ENCODE assay signal across 17 cellular contexts in the genomic region with DNA sequence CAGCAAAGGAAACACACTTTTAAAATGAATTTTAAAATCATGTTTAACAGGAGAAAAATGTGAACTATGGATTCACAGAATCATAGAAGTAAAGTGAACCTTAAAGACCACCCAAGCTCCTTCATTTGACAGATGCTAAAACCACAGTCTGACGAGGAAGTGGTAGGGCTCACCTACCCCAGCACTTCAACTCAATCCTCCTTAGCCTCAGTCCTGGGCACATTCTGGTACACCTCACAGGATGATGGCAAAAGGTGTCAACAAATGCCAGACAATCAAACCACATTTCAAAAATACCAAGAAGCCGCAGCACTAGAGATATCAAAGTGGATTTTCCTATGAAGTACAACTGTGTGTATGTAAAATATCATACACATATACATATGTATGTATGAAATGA. TPM values are rescaled to one million over a fixed set of nuclear protein-coding genes. Genes with fewer than 3 reads are reported as not detected.
DNase-seq lines count a peak whose midpoint lies in the region; ATAC-seq and TF ChIP-seq lines count a peak whose summit lies in the region.
"Had no signal": no experiment of that assay in that cellular context is flagged by ENCODE, and none has a peak within 500 bp of the region (broad histone marks: within the 10 kb centered on the region; RNA-seq: fewer than 3 reads in every experiment).

No MANE protein-coding gene starts in this region.

- peak overlapping the region; percentile 73 for H3K27ac Mint-ChIP-seq in activated CD8-positive, alpha-beta memory T cell treated with anti-CD3 and anti-CD28 coated beads, Interleukin-2, amount 10 ng/mL, durations not matched to agents 7 days and 5 days
- H3K27ac Mint-ChIP-seq in T-helper 2 cell treated with Interferon-gamma antibody and Interleukin-4, amounts not matched to agents 5 μg/mL and 100 μg/mL, for 36 hours, result peak overlapping the region; percentile 64
- peak overlapping the region; percentile 0 for H3K27ac Mint-ChIP-seq in endodermal cell
- H3K27ac Mint-ChIP-seq in type B pancreatic cell, result no peak overlapping the region

- H3K9ac ChIP-seq in endodermal cell (ENCODE audit: extremely low read depth, low read length, poor library complexity, severe bottlenecking), result no peak overlapping the region

- H3K4me1 Mint-ChIP-seq in activated CD8-positive, alpha-beta memory T cell treated with anti-CD3 and anti-CD28 coated beads, Interleukin-2, amount 10 ng/mL, durations not matched to agents 7 days and 5 days, result peaks cover 36% of the 10 kb centered on the region
- H3K4me1 Mint-ChIP-seq in T-helper 2 cell treated with Interferon-gamma antibody and Interleukin-4, amounts not matched to agents 5 μg/mL and 100 μg/mL, for 36 hours (ENCODE audit: low read depth), result peaks cover 19% of the 10 kb centered on the region
- H3K4me1 Mint-ChIP-seq in endodermal cell, result peaks cover 43% of the 10 kb centered on the region
- peaks cover 43% of the 10 kb centered on the region for H3K4me1 Mint-ChIP-seq in type B pancreatic cell (ENCODE audit: unreplicated experiment)

- H3K36me3 Mint-ChIP-seq in activated CD8-positive, alpha-beta memory T cell treated with anti-CD3 and anti-CD28 coated beads, Interleukin-2, amount 10 ng/mL, durations not matched to agents 7 days and 5 days, result peaks cover 25% of the 10 kb centered on the region
- H3K36me3 Mint-ChIP-seq in T-helper 2 cell treated with Interferon-gamma antibody and Interleukin-4, amounts not matched to agents 5 μg/mL and 100 μg/mL, for 36 hours (ENCODE audit: low read depth), result peaks cover 38% of the 10 kb centered on the region
- H3K36me3 Mint-ChIP-seq in endodermal cell (ENCODE audit: low read depth), result peaks cover 23% of the 10 kb centered on the region
- peaks cover 16% of the 10 kb centered on the region for H3K36me3 Mint-ChIP-seq in type B pancreatic cell

- H3K9me3 ChIP-seq in endodermal cell (ENCODE audit: control insufficient read depth, low read length), result no peaks in the 10 kb centered on the region
- H3K9me3 ChIP-seq: spleen had no signal

- peak; percentile 78 for ATAC-seq in activated CD8-positive, alpha-beta memory T cell treated with anti-CD3 and anti-CD28 coated beads, Interleukin-2, amount 10 ng/mL, durations not matched to agents 7 days and 5 days
- peak; percentile 67 for ATAC-seq in stimulated activated naive CD8-positive, alpha-beta T cell treated with anti-CD3 and anti-CD28 coated beads, Interleukin-15, Interleukin-2, amounts not matched to agents 100 U/mL and 50 U/mL, for 24 hours
- ATAC-seq: left colon had no signal

- peak overlapping the region; percentile 87 for H3K27ac ChIP-seq in endodermal cell (ENCODE audit: low read depth, low read length)
- H3K27ac ChIP-seq: spleen had no signal

- WGBS in endodermal cell (ENCODE audit: insufficient coverage in 1 of 2, insufficient read length in 1 of 2), 2 experiments, result 76 to 100% methylated on average over 1 of the region's 2 CpGs

- H3K27me3 Mint-ChIP-seq in activated CD8-positive, alpha-beta memory T cell treated with anti-CD3 and anti-CD28 coated beads, Interleukin-2, amount 10 ng/mL, durations not matched to agents 7 days and 5 days, result no peaks in the 10 kb centered on the region
- H3K27me3 Mint-ChIP-seq in T-helper 2 cell treated with Interferon-gamma antibody and Interleukin-4, amounts not matched to agents 5 μg/mL and 100 μg/mL, for 36 hours (ENCODE audit: low read depth), result no peaks in the 10 kb centered on the region
- H3K27me3 Mint-ChIP-seq in endodermal cell (ENCODE audit: insufficient read depth) (no peaks in the 10 kb centered on the region), type B pancreatic cell (no peaks in the 10 kb centered on the region)
- H3K27me3 Mint-ChIP-seq: CD4-positive, alpha-beta memory T cell had no signal

- H3K9me3 Mint-ChIP-seq in activated CD8-positive, alpha-beta memory T cell treated with anti-CD3 and anti-CD28 coated beads, Interleukin-2, amount 10 ng/mL, durations not matched to agents 7 days and 5 days (ENCODE audit: low read depth), result no peaks in the 10 kb centered on the region
- no peaks in the 10 kb centered on the region for H3K9me3 Mint-ChIP-seq in T-helper 2 cell treated with Interferon-gamma antibody and Interleukin-4, amounts not matched to agents 5 μg/mL and 100 μg/mL, for 36 hours
- peaks cover 6% of the 10 kb centered on the region for H3K9me3 Mint-ChIP-seq in endodermal cell
- H3K9me3 Mint-ChIP-seq in type B pancreatic cell, result no peaks in the 10 kb centered on the region
- H3K9me3 Mint-ChIP-seq: CD4-positive, alpha-beta memory T cell had no signal

- H3K27me3 ChIP-seq in endodermal cell (ENCODE audit: control insufficient read depth, insufficient read depth, low read length, poor library complexity, severe bottlenecking), result no peaks in the 10 kb centered on the region
- H3K27me3 ChIP-seq: spleen had no signal

- no peak overlapping the region for H3K4me3 ChIP-seq in endodermal cell (ENCODE audit: low read length)
- H3K4me3 ChIP-seq: spleen had no signal

- no peak overlapping the region for H3K4me3 Mint-ChIP-seq in activated CD8-positive, alpha-beta memory T cell treated with anti-CD3 and anti-CD28 coated beads, Interleukin-2, amount 10 ng/mL, durations not matched to agents 7 days and 5 days
- H3K4me3 Mint-ChIP-seq in T-helper 2 cell treated with Interferon-gamma antibody and Interleukin-4, amounts not matched to agents 5 μg/mL and 100 μg/mL, for 36 hours, result no peak overlapping the region
- no peak overlapping the region for H3K4me3 Mint-ChIP-seq in endodermal cell
- H3K4me3 Mint-ChIP-seq in type B pancreatic cell, result no peak overlapping the region

- CTCF ChIA-PET in activated CD8-positive, alpha-beta memory T cell treated with anti-CD3 and anti-CD28 coated beads, Interleukin-2, amount 10 ng/mL, durations not matched to agents 7 days and 5 days (lab: Charles Lee), result interaction anchor here (1.4 to 2.2 kb wide), 2 partner anchors 10 to 23 kb away, joined by 4 to 11 read pairs; no protein-coding TSS in a partner anchor

- H3K4me1 ChIP-seq in endodermal cell (ENCODE audit: control insufficient read depth, insufficient read depth, low read length), result no peaks in the 10 kb centered on the region

- TF ChIP-seq CTCF in endodermal cell (conservative IDR thresholded peaks at IDR 0.05) (no peak), type B pancreatic cell (conservative IDR thresholded peaks at IDR 0.05) (no peak)

- peaks cover 39% of the 10 kb centered on the region for H3K36me3 ChIP-seq in endodermal cell (ENCODE audit: control insufficient read depth, insufficient read depth, low read length)

- peak; percentile 72 for DNase-seq in activated CD8-positive, alpha-beta memory T cell treated with anti-CD3 and anti-CD28 coated beads, Interleukin-2, amount 10 ng/mL, durations not matched to agents 7 days and 5 days
- no peak for DNase-seq in activated CD8-positive, alpha-beta memory T cell treated with anti-CD3 and anti-CD28 coated beads for 24 hours
- no peak for DNase-seq in T-helper 2 cell treated with Interferon-gamma antibody and Interleukin-4, amounts not matched to agents 5 μg/mL and 100 μg/mL, for 36 hours (ENCODE audit: low spot score)
- DNase-seq in endodermal cell, result no peak
- DNase-seq in stimulated activated naive CD8-positive, alpha-beta T cell treated with anti-CD3 and anti-CD28 coated beads, Interleukin-15, Interleukin-2, amounts not matched to agents 100 U/mL and 50 U/mL, for 24 hours, result peak; percentile 13
- no peak for DNase-seq in NOMO-1 treated with DMSO at 0.1 percent for 48 hours (lab: John Stamatoyannopoulos, UW; ENCODE audit: unreplicated experiment)
- no peak for DNase-seq in HPDE6-E6E7 (ENCODE audit: extremely low spot score)
- DNase-seq in type B pancreatic cell (ENCODE audit: extremely low spot score, unreplicated experiment), result no peak
- DNase-seq: ACHN, amniotic stem cell, cerebellar nuclear complex, GOT3, Karpas-422, left colon, spleen, SW 1271 had no signal

RNA-seq across cellular contexts. Expression of gene PITPNB, which starts 43.1 kb away (rescaled TPM):
- 100 to 1,000 TPM in 1 of 2 experiments, 10 to 100 TPM in 1; 83.4 to 107 TPM for total RNA-seq in activated CD8-positive, alpha-beta memory T cell treated with anti-CD3 and anti-CD28 coated beads, Interleukin-2, amount 10 ng/mL, durations not matched to agents 7 days and 5 days
- total RNA-seq in endodermal cell, result 10 to 100 TPM; 59.6 to 68.2 TPM
- 50.0 TPM for polyA plus RNA-seq in endodermal cell (2013, experiment 1 of 2)
- polyA plus RNA-seq in endodermal cell (2013, experiment 2 of 2), result 49.5 TPM
- total RNA-seq in type B pancreatic cell (ENCODE audit: low replicate concordance), result 64.4 and 73.2 TPM in 2 replicates

Comparison
In these comparisons a context has a peak if more than half of its experiments do, and no peak if none do; other contexts are left out.
1. DNase-seq: peak in activated CD8-positive, alpha-beta memory T cell treated with anti-CD3 and anti-CD28 coated beads, Interleukin-2, amount 10 ng/mL, durations not matched to agents 7 days and 5 days (single experiment) and stimulated activated naive CD8-positive, alpha-beta T cell treated with anti-CD3 and anti-CD28 coated beads, Interleukin-15, Interleukin-2, amounts not matched to agents 100 U/mL and 50 U/mL, for 24 hours (single experiment); none in activated CD8-positive, alpha-beta memory T cell treated with anti-CD3 and anti-CD28 coated beads for 24 hours (single experiment), T-helper 2 cell treated with Interferon-gamma antibody and Interleukin-4, amounts not matched to agents 5 μg/mL and 100 μg/mL, for 36 hours (single experiment), endodermal cell (single experiment), NOMO-1 treated with DMSO at 0.1 percent for 48 hours (single experiment), HPDE6-E6E7 (single experiment) and type B pancreatic cell (single experiment).